ENCODE assay signal across 14 cellular contexts in genomic region chr13:41496420-41497234, GRCh38. TPM values are rescaled to one million over a fixed set of nuclear protein-coding genes. Genes with fewer than 3 reads are reported as not detected.
DNase-seq lines count a peak whose midpoint lies in the region; FAIRE-seq and TF ChIP-seq lines count a peak whose summit lies in the region.
"Had no signal": no experiment of that assay in that cellular context is flagged by ENCODE, and none has a peak within 500 bp of the region (broad histone marks: within the 10 kb centered on the region; RNA-seq: fewer than 3 reads in every experiment).

No MANE protein-coding gene starts in this region.

- DNase-seq in BJ (ENCODE audit: low read depth) = peak; percentile 31
- DNase-seq in GM12891 (ENCODE audit: insufficient read length, low spot score) = no peak
- DNase-seq in amniotic epithelial cell (ENCODE audit: low read depth) = peak; percentile 63
- DNase-seq in myocyte (ENCODE audit: low read depth) = peak; percentile 42
- DNase-seq in superior temporal gyrus (ENCODE audit: extremely low spot score) = no peak
- DNase-seq in effector CD8-positive, alpha-beta T cell (lab: John Stamatoyannopoulos, UW) = no peak
- DNase-seq in stimulated activated CD4-positive, alpha-beta T cell treated with anti-CD3 and anti-CD28 coated beads, Interleukin-4, amount 100 ng/mL, for 1 hour = no peak
- DNase-seq in cerebellar cortex (ENCODE audit: low spot score) = no peak
- DNase-seq: dermis blood vessel endothelial cell, mammary epithelial cell, NCI-H2029, retina had no signal

- H3K36me3 ChIP-seq in BJ (ENCODE audit: control insufficient read depth, insufficient read depth, low read length) = no peaks in the 10 kb centered on the region
- H3K36me3 ChIP-seq: vagina had no signal

- TF ChIP-seq POLR2A in GM12891 (IDR thresholded peaks at IDR 0.05; ENCODE audit: low read depth, low read length) = no peak

- CTCF ChIA-PET in BJ (lab: Yijun Ruan, JAX) = interaction anchor here (0.6 to 1.0 kb wide), 2 partner anchors 37 to 156 kb away, joined by 3 to 4 read pairs; no protein-coding TSS in a partner anchor

- H3K4me3 ChIP-seq in BJ (ENCODE audit: low read depth, low read length) = no peak overlapping the region
- H3K4me3 ChIP-seq: hepatocyte, vagina had no signal

- peaks cover 4% of the 10 kb centered on the region; the same call in 1 of the 2 replicates for H3K27me3 ChIP-seq in BJ (ENCODE audit: control insufficient read depth, insufficient read depth, low read length)
- H3K27me3 ChIP-seq: hepatocyte, vagina had no signal

- TF ChIP-seq CTCF in BJ (IDR thresholded peaks at IDR 0.05; ENCODE audit: insufficient read depth, low read depth, low read length) = no peak

- POLR2A ChIA-PET in BJ (lab: Charles Lee) = interaction anchor here (0.7 kb wide), 1 partner anchor 10 kb away, joined by 3 read pairs; no protein-coding TSS in a partner anchor

- peak; percentile 47 for FAIRE-seq in GM12891 (lab: Jason Lieb, UNC)

TF ChIP-seq in GM12891, 5 proteins besides CTCF, POLR2A, EP300 and RAD21:
- no peak for TF ChIP-seq POU2F2 (IDR thresholded peaks at IDR 0.05; ENCODE audit: low read depth, low read length)
- TF ChIP-seq TAF1 (IDR thresholded peaks at IDR 0.05; ENCODE audit: low read depth, low read length) = no peak
- TF ChIP-seq PAX5 (IDR thresholded peaks at IDR 0.05; ENCODE audit: insufficient read depth, low read length, severe bottlenecking) = no peak
- no peak for TF ChIP-seq SPI1 (IDR thresholded peaks at IDR 0.05; ENCODE audit: low read depth, low read length)
- no peak for TF ChIP-seq POLR2AphosphoS5 (IDR thresholded peaks at IDR 0.05; ENCODE audit: low read depth, low read length)
TF ChIP-seq in GM12891: peak in this region for 0.

RNA-seq across cellular contexts. Expression of gene RGCC, which starts 39.3 kb away (rescaled TPM):
- polyA plus RNA-seq in BJ (2011; rRNA removed) = 5.7 and 7.8 TPM in 2 replicates
- polyA minus RNA-seq in BJ (2011; rRNA and poly(A)+ RNA removed) = 1.2 and 1.6 TPM in 2 replicates
- 8.9 TPM for polyA plus RNA-seq in GM12891 (2012; ENCODE audit: low read depth, missing spikeins)
- 7.4 TPM in 1 of 2 replicates, not detected in the other for total RNA-seq in myocyte
- 3.4 TPM for polyA plus RNA-seq in myocyte (2012)

Comparison
In these comparisons a context has a peak if more than half of its experiments do, and no peak if none do; other contexts are left out.
1. DNase-seq: peak in BJ (single experiment), amniotic epithelial cell (single experiment) and myocyte (single experiment); none in GM12891 (single experiment), superior temporal gyrus (single experiment), effector CD8-positive, alpha-beta T cell (single experiment), stimulated activated CD4-positive, alpha-beta T cell treated with anti-CD3 and anti-CD28 coated beads, Interleukin-4, amount 100 ng/mL, for 1 hour (single experiment) and cerebellar cortex (single experiment).